8 cellular contexts compared by ENCODE assay signal in genomic region chr2:240556553-240557100, GRCh38. TPM values are rescaled to one million over a fixed set of nuclear protein-coding genes. Genes with fewer than 3 reads are reported as not detected.
A peak's percentile ranks its signal among the peaks of the same experiment; 100 is the strongest.
DNase-seq lines count a peak whose midpoint lies in the region; ATAC-seq and TF ChIP-seq lines count a peak whose summit lies in the region.

No MANE protein-coding gene starts in this region.

- TF ChIP-seq CTCF in GM12873 (IDR thresholded peaks at IDR 0.05; ENCODE audit: insufficient read depth, low read depth, low read length, missing control alignments) = peak; percentile 73

- DNase-seq in 8988T (peak; percentile 95), RPMI7951 (ENCODE audit: low read depth) (peak; percentile 26), iris pigment epithelial cell (ENCODE audit: low read depth) (peak; percentile 61)
- DNase-seq in activated naive CD8-positive, alpha-beta T cell treated with anti-CD3 and anti-CD28 coated beads for 36 hours = peak; percentile 67

- peaks cover 39% of the 10 kb centered on the region for H3K36me3 Mint-ChIP-seq in activated naive CD8-positive, alpha-beta T cell treated with anti-CD3 and anti-CD28 coated beads for 36 hours
- H3K36me3 Mint-ChIP-seq in stimulated activated memory B cell treated with anti-CD40 and anti-IgM and Interleukin-4, amounts not matched to agents 10 μg/mL and 1 μg/mL and 100 μg/mL, for 72 hours = peaks cover 34% of the 10 kb centered on the region

- H3K4me1 Mint-ChIP-seq in activated naive CD8-positive, alpha-beta T cell treated with anti-CD3 and anti-CD28 coated beads for 36 hours = peaks cover 32% of the 10 kb centered on the region
- H3K4me1 Mint-ChIP-seq in stimulated activated memory B cell treated with anti-CD40 and anti-IgM and Interleukin-4, amounts not matched to agents 10 μg/mL and 1 μg/mL and 100 μg/mL, for 72 hours = peaks cover 52% of the 10 kb centered on the region

- H3K27me3 Mint-ChIP-seq in activated naive CD8-positive, alpha-beta T cell treated with anti-CD3 and anti-CD28 coated beads for 36 hours = no peaks in the 10 kb centered on the region
- H3K27me3 Mint-ChIP-seq in stimulated activated memory B cell treated with anti-CD40 and anti-IgM and Interleukin-4, amounts not matched to agents 10 μg/mL and 1 μg/mL and 100 μg/mL, for 72 hours = no peaks in the 10 kb centered on the region

- no peak overlapping the region for H3K27ac Mint-ChIP-seq in activated naive CD8-positive, alpha-beta T cell treated with anti-CD3 and anti-CD28 coated beads for 36 hours
- H3K27ac Mint-ChIP-seq in stimulated activated memory B cell treated with anti-CD40 and anti-IgM and Interleukin-4, amounts not matched to agents 10 μg/mL and 1 μg/mL and 100 μg/mL, for 72 hours = no peak overlapping the region

- ATAC-seq in stimulated activated memory B cell treated with anti-CD40 and anti-IgM and Interleukin-4, amounts not matched to agents 10 μg/mL and 1 μg/mL and 100 μg/mL, for 72 hours = no peak
- ATAC-seq in HG02588 (IDR thresholded peaks at IDR 0.05; ENCODE audit: unreplicated experiment) (no peak), HG02870 (IDR thresholded peaks at IDR 0.05; ENCODE audit: unreplicated experiment) (no peak)

- H3K4me3 Mint-ChIP-seq in activated naive CD8-positive, alpha-beta T cell treated with anti-CD3 and anti-CD28 coated beads for 36 hours = peak overlapping the region; percentile 56
- H3K4me3 Mint-ChIP-seq in stimulated activated memory B cell treated with anti-CD40 and anti-IgM and Interleukin-4, amounts not matched to agents 10 μg/mL and 1 μg/mL and 100 μg/mL, for 72 hours = peak overlapping the region; percentile 1

- no peaks in the 10 kb centered on the region for H3K9me3 Mint-ChIP-seq in activated naive CD8-positive, alpha-beta T cell treated with anti-CD3 and anti-CD28 coated beads for 36 hours
- H3K9me3 Mint-ChIP-seq in stimulated activated memory B cell treated with anti-CD40 and anti-IgM and Interleukin-4, amounts not matched to agents 10 μg/mL and 1 μg/mL and 100 μg/mL, for 72 hours = no peaks in the 10 kb centered on the region

RNA-seq across cellular contexts. Expression of gene ANKMY1, which starts 1.2 kb away (rescaled TPM):
- 3.6 and 4.0 TPM in 2 replicates for total RNA-seq in RPMI7951 (2014; rRNA removed; shearing (Covaris generic))
- total RNA-seq in activated naive CD8-positive, alpha-beta T cell treated with anti-CD3 and anti-CD28 coated beads for 36 hours = 10 to 100 TPM; 13.3 to 15.9 TPM

RNA-seq across cellular contexts. Expression of gene DUSP28, which starts 3.5 kb away (rescaled TPM):
- total RNA-seq in RPMI7951 (2014; rRNA removed; shearing (Covaris generic)) = 5.3 and 11.7 TPM in 2 replicates
- total RNA-seq in activated naive CD8-positive, alpha-beta T cell treated with anti-CD3 and anti-CD28 coated beads for 36 hours = 1 to 10 TPM; 6.7 to 6.9 TPM

RNA-seq across cellular contexts. Expression of gene RNPEPL1, which starts 11.7 kb away (rescaled TPM):
- 13.1 and 15.4 TPM in 2 replicates for total RNA-seq in RPMI7951 (2014; rRNA removed; shearing (Covaris generic))
- total RNA-seq in activated naive CD8-positive, alpha-beta T cell treated with anti-CD3 and anti-CD28 coated beads for 36 hours = 10 to 100 TPM; 33.8 to 37.2 TPM

RNA-seq across cellular contexts. Expression of gene CAPN10, which starts 29.9 kb away (rescaled TPM):
- 11.4 and 14.0 TPM in 2 replicates for total RNA-seq in RPMI7951 (2014; rRNA removed; shearing (Covaris generic))
- total RNA-seq in activated naive CD8-positive, alpha-beta T cell treated with anti-CD3 and anti-CD28 coated beads for 36 hours = 10 to 100 TPM; 30.1 to 32.3 TPM

Comparison
In these comparisons a context has a peak if more than half of its experiments do, and no peak if none do; other contexts are left out.
1. DNase-seq: peak in every context shown above with its lines; median percentile 95 in 8988T; 67 in activated naive CD8-positive, alpha-beta T cell treated with anti-CD3 and anti-CD28 coated beads for 36 hours; 61 in iris pigment epithelial cell; 26 in RPMI7951.